Comparison of ENCODE assay signal across 1 cellular context in genomic region chr4:140095694-140096482, GRCh38.
TF ChIP-seq lines count a peak whose summit lies in the region.

No MANE protein-coding gene starts in this region.

TF ChIP-seq in endothelial cell of umbilical vein, 7 proteins besides CTCF, POLR2A, EP300 and RAD21:
- TF ChIP-seq FOS (IDR thresholded peaks at IDR 0.05; ENCODE audit: borderline replicate concordance, insufficient read depth, low read length) (peak; percentile 98), GATA2 (IDR thresholded peaks at IDR 0.05; ENCODE audit: insufficient read depth, insufficient read length, low read depth, low read length) (peak; percentile 38), POLR2AphosphoS5 (IDR thresholded peaks at IDR 0.05; ENCODE audit: insufficient read depth, low read depth, low read length) (peak; percentile 55), EZH2 (IDR thresholded peaks at IDR 0.05; ENCODE audit: borderline replicate concordance, low read depth, low read length, severe bottlenecking) (no peak), MYC (IDR thresholded peaks at IDR 0.05; ENCODE audit: low read depth, low read length) (no peak), JUN (IDR thresholded peaks at IDR 0.05; ENCODE audit: borderline replicate concordance, insufficient read depth, insufficient read length, low read depth) (peak; percentile 100), MAX (IDR thresholded peaks at IDR 0.05; ENCODE audit: insufficient read depth, insufficient read length) (no peak)
